ENCODE assay signal across 21 cellular contexts in the genomic region with DNA sequence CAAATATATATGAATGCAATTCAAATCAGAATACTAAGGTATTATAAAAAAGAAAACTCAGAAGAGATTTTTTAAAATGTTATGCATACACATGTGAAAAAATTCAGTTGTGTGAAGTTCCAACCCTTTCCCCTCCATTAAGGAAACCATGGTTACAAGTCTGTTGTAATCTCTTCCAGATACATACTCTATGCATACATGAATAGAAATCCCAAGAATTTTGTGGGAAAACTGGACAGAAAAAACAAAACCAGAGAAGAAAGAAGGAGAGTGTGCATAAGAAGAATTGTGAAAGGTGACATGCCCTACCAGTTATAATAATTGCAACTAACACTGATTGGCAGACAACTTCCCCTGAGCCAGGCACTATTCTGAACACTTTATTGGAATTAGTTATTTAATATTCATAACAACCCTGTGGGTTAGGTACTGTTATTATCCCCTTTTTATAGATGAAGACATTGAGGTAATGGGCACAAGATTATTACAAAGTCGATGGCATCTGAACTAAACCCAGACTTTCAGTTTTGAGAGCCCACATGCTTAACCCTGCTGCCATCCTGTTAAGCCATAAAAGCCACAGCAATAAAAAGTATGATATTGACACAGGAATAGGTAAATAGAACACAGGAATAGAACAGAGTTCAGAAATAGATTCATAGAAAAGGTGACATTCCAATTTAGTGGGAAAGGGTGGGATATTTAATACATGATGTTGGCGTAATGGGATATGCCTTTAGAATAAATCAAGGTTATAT.
A peak's percentile ranks its signal among the peaks of the same experiment; 100 is the strongest.
DNase-seq lines count a peak whose midpoint lies in the region; ATAC-seq, FAIRE-seq and TF ChIP-seq lines count a peak whose summit lies in the region.
"Had no signal": no experiment of that assay in that cellular context is flagged by ENCODE, and none has a peak within 500 bp of the region (broad histone marks: within the 10 kb centered on the region; RNA-seq: fewer than 3 reads in every experiment).

No MANE protein-coding gene starts in this region.

- no peaks in the 10 kb centered on the region for H3K36me3 ChIP-seq in Caco-2 (ENCODE audit: control insufficient read depth, insufficient read depth, low read length)
- no peaks in the 10 kb centered on the region for H3K36me3 ChIP-seq in pancreas

- no peak for DNase-seq in Caco-2
- DNase-seq in LNCaP clone FGC (ENCODE audit: low read depth): no peak
- DNase-seq in pancreas: no peak
- no peak for DNase-seq in C1 segment of cervical spinal cord (lab: John Stamatoyannopoulos, UW)
- DNase-seq in NCI-H1092 treated with DMSO at 0.1 percent for 48 hours (lab: John Stamatoyannopoulos, UW): no peak
- no peak for DNase-seq in stimulated activated CD4-positive, alpha-beta T cell treated with anti-CD3 and anti-CD28 coated beads, Interleukin-15, amount 100 ng/mL, for 24 hours
- DNase-seq: AML-193, DMS 273 treated with DMSO at 0.1 percent for 48 hours, GF-D8, GOT3, NCI-H1105 treated with DMSO at 0.1 percent for 48 hours, NCI-H1694, NCI-H2227 treated with DMSO at 0.1 percent for 48 hours, NCI-H510A treated with DMSO at 0.1 percent for 48 hours, NCI-H82, OCI-M1, RPMI8226 had no signal

- TF ChIP-seq CTCF in Caco-2 (IDR thresholded peaks at IDR 0.05; ENCODE audit: insufficient read depth in 1 of 2, low read depth in 1 of 2, low read length in 1 of 2, severe bottlenecking in 1 of 2, unreplicated experiment in 1 of 2) (no peak), LNCaP clone FGC (IDR thresholded peaks at IDR 0.05; ENCODE audit: control insufficient read depth, extremely low read depth, insufficient read depth) (no peak), pancreas (IDR thresholded peaks at IDR 0.05) (no peak)

- 0 out of 2 replicates have a peak, but pooled peaks cover 5% of the 10 kb centered on the region for H3K4me1 ChIP-seq in Caco-2
- peaks cover 0 to 4% (median 3%) of the 10 kb centered on the region in 3 donors for H3K4me1 ChIP-seq in pancreas

- H3K27me3 Mint-ChIP-seq in Caco-2 (ENCODE audit: insufficient read depth, unreplicated experiment): peaks cover 8% of the 10 kb centered on the region

- WGBS in pancreas, 2 donors: 83 to 91% methylated on average over 2 of the region's 2 CpGs

- H3K4me1 Mint-ChIP-seq in Caco-2 (ENCODE audit: low read depth, unreplicated experiment): peaks cover 21% of the 10 kb centered on the region

- no peaks in the 10 kb centered on the region for H3K27me3 ChIP-seq in Caco-2 (replicated peaks; ENCODE audit: control insufficient read depth, insufficient read depth, low read length)
- H3K27me3 ChIP-seq in pancreas: no peaks in the 10 kb centered on the region

- BruUV-seq in Caco-2 (replicated peaks; lab: Mats Ljungman, UMichigan): no TSS peak

- ATAC-seq in pancreas (no peak), HG02798 (IDR thresholded peaks at IDR 0.05; ENCODE audit: poor library complexity, unreplicated experiment) (no peak)
- ATAC-seq: HCT116 had no signal

- no peaks in the 10 kb centered on the region for H3K9me3 Mint-ChIP-seq in Caco-2 (ENCODE audit: unreplicated experiment)
- H3K9me3 Mint-ChIP-seq: CD14-positive monocyte had no signal

- H3K4me3 Mint-ChIP-seq in Caco-2 (ENCODE audit: unreplicated experiment): no peak overlapping the region
- H3K4me3 Mint-ChIP-seq: CD14-positive monocyte had no signal

- H3K4me3 ChIP-seq in Caco-2 (ENCODE audit: low read depth, low read length): no peak overlapping the region
- peak overlapping the region; percentile 31 for H3K4me3 ChIP-seq in LNCaP clone FGC (ENCODE audit: low read depth, low read length)
- no peak overlapping the region for H3K4me3 ChIP-seq in pancreas

- CTCF ChIA-PET in Caco-2 (lab: Charles Lee): no interaction called here

- H3K36me3 Mint-ChIP-seq in Caco-2 (ENCODE audit: insufficient read depth, unreplicated experiment): no peaks in the 10 kb centered on the region
- H3K36me3 Mint-ChIP-seq: CD14-positive monocyte had no signal

- intact Hi-C loops in Caco-2 (cut with micrococcal nuclease; ENCODE audit: unreplicated experiment): no loop called here
- intact Hi-C loops in pancreas (cut with DNase I): loop anchor here in 1 of 3 donors (10.0 kb wide), 1 partner anchor 146 kb away; no protein-coding TSS in a partner anchor

- H3K27ac Mint-ChIP-seq in Caco-2 (ENCODE audit: unreplicated experiment): peak overlapping the region; percentile 7

- H3K9me3 ChIP-seq in Caco-2 (no peaks in the 10 kb centered on the region), pancreas (no peaks in the 10 kb centered on the region)

- FAIRE-seq in colon (lab: Jason Lieb, UNC): peak; percentile 87
- peak; percentile 45 for FAIRE-seq in pancreas (lab: Jason Lieb, UNC)

- POLR2A ChIA-PET in Caco-2 (lab: Charles Lee): no interaction called here

- no peak overlapping the region for H3K27ac ChIP-seq in pancreas
